In the genomic region with DNA sequence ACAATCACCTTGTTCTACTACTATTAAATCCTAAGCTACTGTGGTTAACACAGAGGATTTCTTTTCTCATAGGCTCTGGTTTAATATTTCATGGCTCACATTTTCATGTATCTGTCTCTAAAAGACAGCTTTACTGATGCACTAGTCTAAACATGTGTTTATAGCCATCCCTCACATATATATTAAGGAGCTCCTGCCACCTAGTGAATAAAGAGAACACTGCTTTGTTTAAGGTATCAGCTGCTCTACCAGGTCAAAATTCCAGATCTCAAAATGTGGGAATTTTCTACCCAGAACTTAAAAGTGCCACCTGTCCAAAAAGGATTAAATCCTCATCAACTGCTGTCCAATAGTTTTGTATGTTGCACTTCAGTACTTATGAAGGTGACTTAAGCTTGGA, we compare ENCODE assay signal across 11 cellular contexts.
DNase-seq lines count a peak whose midpoint lies in the region; ATAC-seq lines count a peak whose summit lies in the region.
"Had no signal": no experiment of that assay in that cellular context is flagged by ENCODE, and none has a peak within 500 bp of the region (broad histone marks: within the 10 kb centered on the region; RNA-seq: fewer than 3 reads in every experiment).

No MANE protein-coding gene starts in this region.

- peaks cover 5% of the 10 kb centered on the region for H3K9me3 Mint-ChIP-seq in activated T-helper 2 cell treated with anti-CD3 and anti-CD28 coated beads, Interferon-gamma antibody, Interleukin-2, Interleukin-4, amounts not matched to agents 10 μg/mL and 5 μg/mL and 100 μg/mL, durations not matched to agents 14 hours and 24 hours and 36 hours

- intact Hi-C loops in activated T-helper 2 cell treated with anti-CD3 and anti-CD28 coated beads, Interferon-gamma antibody, Interleukin-2, Interleukin-4, amounts not matched to agents 10 μg/mL and 5 μg/mL and 100 μg/mL, durations not matched to agents 14 hours and 24 hours and 36 hours (cut with micrococcal nuclease) = loop anchor here (1.0 kb wide), 1 partner anchor 725 kb away; no protein-coding TSS in a partner anchor

- no peak overlapping the region for H3K4me3 Mint-ChIP-seq in activated T-helper 2 cell treated with anti-CD3 and anti-CD28 coated beads, Interferon-gamma antibody, Interleukin-2, Interleukin-4, amounts not matched to agents 10 μg/mL and 5 μg/mL and 100 μg/mL, durations not matched to agents 14 hours and 24 hours and 36 hours (ENCODE audit: low read depth)
- H3K4me3 Mint-ChIP-seq: activated naive CD8-positive, alpha-beta T cell treated with anti-CD3 and anti-CD28 coated beads for 36 hours had no signal

- H3K4me1 Mint-ChIP-seq in activated T-helper 2 cell treated with anti-CD3 and anti-CD28 coated beads, Interferon-gamma antibody, Interleukin-2, Interleukin-4, amounts not matched to agents 10 μg/mL and 5 μg/mL and 100 μg/mL, durations not matched to agents 14 hours and 24 hours and 36 hours (ENCODE audit: low read depth) = no peaks in the 10 kb centered on the region
- H3K4me1 Mint-ChIP-seq: activated naive CD8-positive, alpha-beta T cell treated with anti-CD3 and anti-CD28 coated beads for 36 hours had no signal

- no peaks in the 10 kb centered on the region for H3K27me3 Mint-ChIP-seq in activated T-helper 2 cell treated with anti-CD3 and anti-CD28 coated beads, Interferon-gamma antibody, Interleukin-2, Interleukin-4, amounts not matched to agents 10 μg/mL and 5 μg/mL and 100 μg/mL, durations not matched to agents 14 hours and 24 hours and 36 hours (ENCODE audit: low read depth)
- H3K27me3 Mint-ChIP-seq: activated naive CD8-positive, alpha-beta T cell treated with anti-CD3 and anti-CD28 coated beads for 36 hours had no signal

- peak; percentile 61 for ATAC-seq in HG02885 (IDR thresholded peaks at IDR 0.05; ENCODE audit: poor library complexity, unreplicated experiment)
- ATAC-seq in HG03439 (IDR thresholded peaks at IDR 0.05; ENCODE audit: unreplicated experiment) = no peak
- no peak for ATAC-seq in GM21447 (IDR thresholded peaks at IDR 0.05; ENCODE audit: unreplicated experiment)
- ATAC-seq in GM21528 (IDR thresholded peaks at IDR 0.05; ENCODE audit: low FRiP score, unreplicated experiment) = no peak
- ATAC-seq: stimulated activated naive CD8-positive, alpha-beta T cell treated with anti-CD3 and anti-CD28 coated beads, Interleukin-15, Interleukin-2, amounts not matched to agents 100 U/mL and 50 U/mL, for 24 hours had no signal

- DNase-seq in D341Med (ENCODE audit: low spot score) = peak; percentile 9
- DNase-seq in OCI-M1 (lab: John Stamatoyannopoulos, UW) = peak; percentile 49
- DNase-seq in iris pigment epithelial cell (ENCODE audit: low read depth) = peak; percentile 2
- DNase-seq in activated T-helper 2 cell treated with anti-CD3 and anti-CD28 coated beads, Interferon-gamma antibody, Interleukin-2, Interleukin-4, amounts not matched to agents 10 μg/mL and 5 μg/mL and 100 μg/mL, durations not matched to agents 14 hours and 24 hours and 36 hours (ENCODE audit: low spot score) = no peak
- DNase-seq: activated naive CD8-positive, alpha-beta T cell treated with anti-CD3 and anti-CD28 coated beads for 36 hours; left ventricle myocardium inferior; stimulated activated naive CD8-positive, alpha-beta T cell treated with anti-CD3 and anti-CD28 coated beads, Interleukin-15, Interleukin-2, amounts not matched to agents 100 U/mL and 50 U/mL, for 24 hours had no signal

- no peak overlapping the region for H3K27ac Mint-ChIP-seq in activated T-helper 2 cell treated with anti-CD3 and anti-CD28 coated beads, Interferon-gamma antibody, Interleukin-2, Interleukin-4, amounts not matched to agents 10 μg/mL and 5 μg/mL and 100 μg/mL, durations not matched to agents 14 hours and 24 hours and 36 hours
- H3K27ac Mint-ChIP-seq: activated naive CD8-positive, alpha-beta T cell treated with anti-CD3 and anti-CD28 coated beads for 36 hours had no signal

- no peaks in the 10 kb centered on the region for H3K36me3 Mint-ChIP-seq in activated T-helper 2 cell treated with anti-CD3 and anti-CD28 coated beads, Interferon-gamma antibody, Interleukin-2, Interleukin-4, amounts not matched to agents 10 μg/mL and 5 μg/mL and 100 μg/mL, durations not matched to agents 14 hours and 24 hours and 36 hours (ENCODE audit: low read depth)
- H3K36me3 Mint-ChIP-seq: activated naive CD8-positive, alpha-beta T cell treated with anti-CD3 and anti-CD28 coated beads for 36 hours had no signal
